1 cellular context compared by ENCODE assay signal in the genomic region with DNA sequence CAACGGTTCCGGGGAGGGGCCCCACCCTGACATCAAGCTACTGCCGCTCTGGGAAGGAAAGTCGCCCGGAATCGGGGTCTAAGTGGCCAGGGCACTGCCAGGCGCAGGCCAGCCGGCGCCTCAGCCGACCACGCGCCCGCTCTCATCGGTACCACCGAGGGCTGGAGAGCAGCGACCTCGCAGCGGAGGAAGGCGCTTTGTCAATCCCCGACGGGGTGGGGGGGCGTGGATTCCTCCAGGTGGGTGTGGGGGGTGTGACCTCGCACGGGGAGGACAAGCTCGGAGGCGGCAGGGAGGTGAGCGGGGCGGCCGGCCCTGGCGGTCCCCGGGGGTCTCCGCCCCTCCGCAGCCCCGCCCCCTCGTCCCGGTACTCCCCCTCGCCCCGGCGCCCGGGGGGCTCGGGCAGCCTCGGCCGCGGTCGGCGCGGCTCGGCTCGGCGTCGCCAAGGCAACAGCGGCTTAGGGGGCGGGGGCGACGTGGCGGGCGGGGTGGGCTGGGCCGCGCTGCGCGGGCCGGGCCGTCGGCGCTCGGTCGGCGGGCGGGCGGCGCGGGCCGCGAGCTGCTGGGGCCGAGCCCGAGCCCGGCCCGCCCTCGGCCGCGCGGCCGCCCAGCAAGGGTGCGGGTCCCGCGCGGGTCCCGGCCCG.
TF ChIP-seq lines count a peak whose summit lies in the region.

No MANE protein-coding gene starts in this region.

TF ChIP-seq in IMR-90, 13 proteins besides CTCF, POLR2A, EP300 and RAD21 (continued from another document):
- TF ChIP-seq, protein P1, sequence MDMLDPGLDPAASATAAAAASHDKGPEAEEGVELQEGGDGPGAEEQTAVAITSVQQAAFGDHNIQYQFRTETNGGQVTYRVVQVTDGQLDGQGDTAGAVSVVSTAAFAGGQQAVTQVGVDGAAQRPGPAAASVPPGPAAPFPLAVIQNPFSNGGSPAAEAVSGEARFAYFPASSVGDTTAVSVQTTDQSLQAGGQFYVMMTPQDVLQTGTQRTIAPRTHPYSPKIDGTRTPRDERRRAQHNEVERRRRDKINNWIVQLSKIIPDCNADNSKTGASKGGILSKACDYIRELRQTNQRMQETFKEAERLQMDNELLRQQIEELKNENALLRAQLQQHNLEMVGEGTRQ (IDR thresholded peaks at IDR 0.05; ENCODE audit: low read depth, low read length): no peak
- TF ChIP-seq RCOR1 (IDR thresholded peaks at IDR 0.05; ENCODE audit: insufficient replicate concordance, low read length): no peak
